In the genomic region with DNA sequence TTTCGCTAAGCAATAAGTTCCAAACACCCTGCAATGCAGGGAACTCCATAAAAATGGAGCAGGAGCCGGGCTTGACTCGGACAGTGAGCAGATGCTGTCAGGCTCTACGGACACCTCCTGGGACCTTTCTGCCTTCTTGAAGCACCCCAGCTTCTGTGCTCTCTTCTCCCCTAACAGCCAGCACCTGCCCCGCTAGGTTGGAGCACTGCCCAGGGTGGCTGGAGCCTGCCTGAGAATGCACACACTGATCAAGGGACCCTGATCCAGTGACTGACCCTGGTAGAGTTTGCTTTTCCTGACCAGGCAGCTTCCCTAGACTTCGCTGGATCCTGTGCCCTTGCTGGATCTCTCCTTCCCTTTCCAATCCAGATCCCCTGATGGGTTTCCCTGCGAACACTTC, we compare ENCODE assay signal across 30 cellular contexts. TPM values are rescaled to one million over a fixed set of nuclear protein-coding genes. Genes with fewer than 3 reads are reported as not detected.
"Had no signal": no experiment of that assay in that cellular context is flagged by ENCODE, and none has a peak within 500 bp of the region (broad histone marks: within the 10 kb centered on the region; RNA-seq: fewer than 3 reads in every experiment).

No MANE protein-coding gene starts in this region.

- H3K9me3 ChIP-seq: esophagus muscularis mucosa, gastroesophageal sphincter, heart left ventricle, left lung, mucosa of descending colon, ovary, psoas muscle, spleen, testis, tibial artery, upper lobe of left lung had no signal

- H3K27ac ChIP-seq: coronary artery, esophagus muscularis mucosa, foreskin keratinocyte, gastroesophageal sphincter, heart left ventricle, hepatocyte, left lung, ovary, psoas muscle, skin epidermis, spleen, testis, tibial artery, upper lobe of left lung had no signal

- H3K27ac Mint-ChIP-seq: mesothelial cell of epicardium; naive B cell; nephron; stimulated activated memory B cell treated with anti-CD40 and anti-IgM and Interleukin-4, amounts not matched to agents 10 μg/mL and 1 μg/mL and 100 μg/mL, for 72 hours had no signal

- H3K4me3 ChIP-seq: coronary artery, esophagus muscularis mucosa, gastroesophageal sphincter, heart left ventricle, hepatocyte, left lung, mucosa of descending colon, ovary, psoas muscle, skin epidermis, spleen, testis, tibial artery, upper lobe of left lung had no signal

- ATAC-seq: foreskin keratinocyte; gastroesophageal sphincter; heart left ventricle; left lung; mucosa of descending colon; psoas muscle; right cardiac atrium; stimulated activated memory B cell treated with anti-CD40 and anti-IgM and Interleukin-4, amounts not matched to agents 10 μg/mL and 1 μg/mL and 100 μg/mL, for 72 hours; stimulated activated naive CD8-positive, alpha-beta T cell treated with anti-CD3 and anti-CD28 coated beads, Interleukin-15, Interleukin-2, amounts not matched to agents 100 U/mL and 50 U/mL, for 24 hours had no signal

- H3K36me3 ChIP-seq: esophagus muscularis mucosa, gastroesophageal sphincter, heart left ventricle, left lung, ovary, upper lobe of left lung had no signal

- H3K4me1 Mint-ChIP-seq: mesothelial cell of epicardium; naive B cell; nephron; stimulated activated memory B cell treated with anti-CD40 and anti-IgM and Interleukin-4, amounts not matched to agents 10 μg/mL and 1 μg/mL and 100 μg/mL, for 72 hours had no signal

- H3K4me1 ChIP-seq: esophagus muscularis mucosa, foreskin keratinocyte, gastroesophageal sphincter, heart left ventricle, left lung, psoas muscle, testis, tibial artery, upper lobe of left lung had no signal

- H3K27me3 ChIP-seq: esophagus muscularis mucosa, foreskin keratinocyte, gastroesophageal sphincter, heart left ventricle, hepatocyte, left lung, ovary, spleen, testis, tibial artery, upper lobe of left lung had no signal

- H3K4me2 ChIP-seq: hepatocyte had no signal

- DNase-seq: dermis blood vessel endothelial cell; effector memory CD4-positive, alpha-beta T cell; foreskin keratinocyte; heart left ventricle; kidney; left lung; mesenchymal stem cell; mucosa of descending colon; naive B cell; occipital lobe; ovary; psoas muscle; spleen; stimulated activated CD4-positive, alpha-beta T cell treated with anti-CD3 and anti-CD28 coated beads, Interleukin-4, amount 100 ng/mL, for 4 hours; stimulated activated naive CD8-positive, alpha-beta T cell treated with anti-CD3 and anti-CD28 coated beads, Interleukin-15, Interleukin-2, amounts not matched to agents 100 U/mL and 50 U/mL, for 24 hours; substantia nigra; testis; tibial artery; upper lobe of left lung had no signal

- H3K9me3 Mint-ChIP-seq: naive B cell, nephron had no signal

- H3K79me2 ChIP-seq: hepatocyte had no signal

- H3K36me3 Mint-ChIP-seq: mesothelial cell of epicardium, naive B cell had no signal

- H3K4me3 Mint-ChIP-seq: mesothelial cell of epicardium; naive B cell; nephron; stimulated activated memory B cell treated with anti-CD40 and anti-IgM and Interleukin-4, amounts not matched to agents 10 μg/mL and 1 μg/mL and 100 μg/mL, for 72 hours had no signal

- H3K27me3 Mint-ChIP-seq: naive B cell; stimulated activated memory B cell treated with anti-CD40 and anti-IgM and Interleukin-4, amounts not matched to agents 10 μg/mL and 1 μg/mL and 100 μg/mL, for 72 hours had no signal

- H2AFZ ChIP-seq: hepatocyte had no signal

- FAIRE-seq: endothelial cell of umbilical vein, kidney, urothelium cell line had no signal

RNA-seq across cellular contexts. Expression of a gene that starts 40.9 kb away (rescaled TPM):
- polyA plus RNA-seq: endothelial cell of umbilical vein, hepatocyte had no signal
